Comparison of ENCODE assay signal across 8 cellular contexts in genomic region chr5:116084891-116085715, GRCh38. TPM values are rescaled to one million over a fixed set of nuclear protein-coding genes. Genes with fewer than 3 reads are reported as not detected.
DNase-seq lines count a peak whose midpoint lies in the region; ATAC-seq and TF ChIP-seq lines count a peak whose summit lies in the region.

COMMD10 (plus strand) TSS chr5:116085025.

- peak within 1 kb of the TSS; percentile 54; the same call in 1 of the 2 replicates for H3K18ac ChIP-seq in IMR-90 (ENCODE audit: low read depth, low read length)

- H2AK9ac ChIP-seq in IMR-90 (replicated peaks; ENCODE audit: low read depth, low read length, poor library complexity), result peak within 1 kb of the TSS; percentile 63

- CTCF ChIA-PET in IMR-90 (lab: Yijun Ruan, JAX), result interaction anchor here (0.7 kb wide), 1 partner anchor 17 kb away, joined by 3 read pairs; no protein-coding TSS in a partner anchor

- H4K20me1 ChIP-seq in IMR-90 (ENCODE audit: insufficient read depth, low read length), result no peaks in the 10 kb centered on the region

- dilution Hi-C loops in IMR-90 (cut with HindIII; ENCODE audit: low sequenced_read_pairs, unreplicated experiment), result no loop called here

- peak within 1 kb of the TSS; percentile 82 for H3K4me2 ChIP-seq in IMR-90 (ENCODE audit: low read depth, low read length)

- POLR2A ChIA-PET in IMR-90 (lab: Charles Lee; ENCODE audit: unreplicated experiment), result no interaction called here

- 1% methylated on average over 33 of the region's 64 CpGs; no CpG with 5 or more reads in 1 of the 2 experiments for WGBS in IMR-90 (ENCODE audit: extremely low coverage in 2 of 2, insufficient read length in 1 of 2), 2 experiments
- 0% methylated on average over 8 to 30 of the region's 64 CpGs for WGBS in esophagus squamous epithelium, 2 donors

- H2AK5ac ChIP-seq in IMR-90 (ENCODE audit: low read depth, low read length), result peak within 1 kb of the TSS; percentile 46

- H3K9ac ChIP-seq in IMR-90 (ENCODE audit: low read depth, low read length), result peak within 1 kb of the TSS; percentile 70

- BruUV-seq in IMR-90 (replicated peaks; lab: Mats Ljungman, UMichigan), result no TSS peak

- peak within 1 kb of the TSS; percentile 72 for H2BK120ac ChIP-seq in IMR-90 (ENCODE audit: low read depth, low read length)

- H3K23ac ChIP-seq in IMR-90 (ENCODE audit: low read depth, low read length), result peak within 1 kb of the TSS; percentile 73; the same call in 1 of the 2 replicates

- H3K9me1 ChIP-seq in IMR-90 (ENCODE audit: insufficient read depth, low read length), result peaks cover 5% of the 10 kb centered on the region; the same call in 1 of the 2 replicates

- peak within 1 kb of the TSS; percentile 83 for H2BK5ac ChIP-seq in IMR-90 (ENCODE audit: low read depth, low read length, poor library complexity, severe bottlenecking)

- ATAC-seq in GM21529 (IDR thresholded peaks at IDR 0.05; ENCODE audit: unreplicated experiment), result peak; percentile 84
- peak; percentile 93 for ATAC-seq in IMR-90 (ENCODE audit: low read depth)

- H3K9me3 ChIP-seq in IMR-90 (ENCODE audit: control insufficient read depth, insufficient read depth, low read length), result no peaks in the 10 kb centered on the region
- H3K9me3 ChIP-seq in Peyer's patch, result no peaks in the 10 kb centered on the region
- no peaks in the 10 kb centered on the region for H3K9me3 ChIP-seq in esophagus squamous epithelium

- H4K5ac ChIP-seq in IMR-90 (ENCODE audit: low read depth, low read length), result peak within 1 kb of the TSS; percentile 67

- H3K27ac ChIP-seq in IMR-90 (ENCODE audit: insufficient read depth, low read length) (peak within 1 kb of the TSS; percentile 64), Peyer's patch (peak within 1 kb of the TSS; percentile 86 to 95 (median 92)), esophagus squamous epithelium (peak within 1 kb of the TSS; percentile 94 to 95 (median 94))

- intact Hi-C loops in IMR-90 (cut with micrococcal nuclease), result no loop called here
- intact Hi-C loops in esophagus squamous epithelium (cut with DNase I), result no loop called here

- no peak for TF ChIP-seq RAD21 in IMR-90 (IDR thresholded peaks at IDR 0.05; ENCODE audit: low read length)

- peak within 1 kb of the TSS; percentile 64 for H3K56ac ChIP-seq in IMR-90 (ENCODE audit: extremely low read depth, insufficient read depth, low read length)

- peak within 1 kb of the TSS; percentile 2; the same call in 1 of the 3 replicates for H2BK15ac ChIP-seq in IMR-90 (ENCODE audit: low read depth, low read length)

- H3K4me3 ChIP-seq in IMR-90 (ENCODE audit: insufficient read depth, low read depth, low read length) (peak within 1 kb of the TSS; percentile 71), Peyer's patch (peak within 1 kb of the TSS; percentile 70 to 100 (median 88)), esophagus squamous epithelium (peak within 1 kb of the TSS; percentile 86 to 98 (median 93))

- H3K79me1 ChIP-seq in IMR-90 (ENCODE audit: low read depth in 1 of 2, low read length in 2 of 2), result peaks cover 14 to 24% of the 10 kb centered on the region in 2 experiments; a peak in 3 of 4 replicates

- H3K36me3 ChIP-seq in IMR-90 (ENCODE audit: control insufficient read depth, insufficient read depth, low read length) (no peaks in the 10 kb centered on the region), Peyer's patch (peaks cover 0 to 5% (median 0%) of the 10 kb centered on the region in 3 donors), esophagus squamous epithelium (peaks cover 0 to 19% (median 0%) of the 10 kb centered on the region in 3 donors)

- H4K91ac ChIP-seq in IMR-90 (ENCODE audit: insufficient read depth, low read depth, low read length), result peak within 1 kb of the TSS; percentile 94

- peak within 1 kb of the TSS; percentile 75 to 98 for H4K8ac ChIP-seq in IMR-90 (ENCODE audit: low read depth in 2 of 2, low read length in 2 of 2)

- DNase-seq in DMS153 treated with DMSO at 0.1 percent for 48 hours (lab: John Stamatoyannopoulos, UW; ENCODE audit: unreplicated experiment), result peak; percentile 25
- peak; percentile 89 for DNase-seq in IMR-90
- DNase-seq in Peyer's patch, result peak; percentile 87 to 92 (median 87)
- peak; percentile 80 to 83 for DNase-seq in activated T-cell treated with anti-CD3 and anti-CD28 coated beads, Interleukin-2, amount 50 U/mL, for 48 hours
- DNase-seq in esophagus squamous epithelium (lab: John Stamatoyannopoulos, UW), result peak; percentile 12
- DNase-seq in myocyte (ENCODE audit: low read depth), result peak; percentile 89
- peak; percentile 79 to 84 for DNase-seq in stimulated activated CD8-positive, alpha-beta memory T cell treated with anti-CD3 and anti-CD28 coated beads, Interleukin-7, amount 100 ng/mL, for 4 hours (ENCODE audit: low read depth in 2 of 2)

- in situ Hi-C loops in IMR-90 (cut with MboI; ENCODE audit: low sequenced_read_pairs), result no loop called here

- H3K4ac ChIP-seq in IMR-90 (ENCODE audit: low read depth, low read length), result peak within 1 kb of the TSS; percentile 96

- H2AFZ ChIP-seq in IMR-90 (replicated peaks; ENCODE audit: low read length, poor library complexity), result peak within 1 kb of the TSS; percentile 96

- H3K27me3 ChIP-seq in IMR-90 (ENCODE audit: control insufficient read depth, insufficient read depth, low read length) (no peaks in the 10 kb centered on the region), Peyer's patch (no peaks in the 10 kb centered on the region), esophagus squamous epithelium (no peaks in the 10 kb centered on the region)

- H3K14ac ChIP-seq in IMR-90 (replicated peaks; ENCODE audit: low read depth, low read length), result peak within 1 kb of the TSS; percentile 97

- TF ChIP-seq POLR2A in IMR-90 (IDR thresholded peaks at IDR 0.05; ENCODE audit: low read depth, low read length) (peak; percentile 84), Peyer's patch (IDR thresholded peaks at IDR 0.05) (peak in 1 of 2 donors; percentile 41), esophagus squamous epithelium (IDR thresholded peaks at IDR 0.05) (peak in 2 of 4 donors; percentile 37 to 48)

- H2BK20ac ChIP-seq in IMR-90 (ENCODE audit: low read depth, low read length), result no peak within 1 kb of the TSS

- H3K4me1 ChIP-seq in IMR-90 (ENCODE audit: control insufficient read depth, insufficient read depth, low read length) (peaks cover 6% of the 10 kb centered on the region; the same call in 1 of the 2 replicates), Peyer's patch (peaks cover 0 to 8% (median 3%) of the 10 kb centered on the region in 4 donors), esophagus squamous epithelium (peaks cover 0 to 21% (median 9%) of the 10 kb centered on the region in 3 donors)

- TF ChIP-seq CTCF in IMR-90 (conservative IDR thresholded peaks at IDR 0.05; ENCODE audit: low read depth, low read length) (no peak), Peyer's patch (IDR thresholded peaks at IDR 0.05) (no peak), esophagus squamous epithelium (IDR thresholded peaks at IDR 0.05) (peak in 1 of 6 experiments; percentile 9)

TF ChIP-seq in IMR-90, 13 proteins besides CTCF, POLR2A, EP300 and RAD21:
- peak; percentile 57; the same call in 1 of the 2 replicates for TF ChIP-seq BHLHE40 (IDR thresholded peaks at IDR 0.05; ENCODE audit: low read depth, low read length)
- no peak for TF ChIP-seq ELK1 (IDR thresholded peaks at IDR 0.05; ENCODE audit: borderline replicate concordance, low read depth, low read length)
- TF ChIP-seq RFX5 (IDR thresholded peaks at IDR 0.05; ENCODE audit: low read depth, low read length), result no peak
- TF ChIP-seq FOS (IDR thresholded peaks at IDR 0.05; ENCODE audit: low read depth, low read length), result 0 out of 2 replicates have a peak, but pooled peaks have one; percentile 1
- peak; percentile 90; the same call in 1 of the 2 replicates for TF ChIP-seq MXI1 (IDR thresholded peaks at IDR 0.05; ENCODE audit: borderline replicate concordance, low read depth, low read length)
- no peak; the same call in 1 of the 2 replicates for TF ChIP-seq CHD1 (IDR thresholded peaks at IDR 0.05; ENCODE audit: low read depth, low read length)
- TF ChIP-seq USF2 (IDR thresholded peaks at IDR 0.05; ENCODE audit: low read depth, low read length), result peak; percentile 78
- TF ChIP-seq CEBPB (IDR thresholded peaks at IDR 0.05; ENCODE audit: low read depth, low read length), result no peak

RNA-seq across cellular contexts. Expression of gene COMMD10, which starts in this region (rescaled TPM):
- total RNA-seq in IMR-90 (2012; rRNA removed), result 20.4 and 35.8 TPM in 2 replicates
- 9.5 and 12.8 TPM in 2 replicates for polyA plus RNA-seq in IMR-90 (2012; rRNA removed)
- 1.8 and 2.3 TPM in 2 replicates for polyA plus RNA-seq in IMR-90 (2012; cell fraction: cytosol; rRNA removed)
- 0.90 and 6.6 TPM in 2 replicates for polyA plus RNA-seq in IMR-90 (2012; cell fraction: nucleus; rRNA removed; ENCODE audit: low replicate concordance)
- total RNA-seq in Peyer's patch, result 100 to 1,000 TPM in 1 of 4 donors, 10 to 100 TPM in 3; 14.2 to 113 (median 32.3) TPM
- 10 to 100 TPM; 14.1 to 29.0 (median 18.7) TPM for total RNA-seq in esophagus squamous epithelium
- total RNA-seq in myocyte, result 44.2 and 46.5 TPM in 2 replicates
- 14.0 TPM for polyA plus RNA-seq in myocyte (2012)

Comparison
In these comparisons a context has a peak if more than half of its experiments do, and no peak if none do; other contexts are left out.
1. Peak in every context shown above with its lines: DNase-seq, ATAC-seq, H3K4me3 ChIP-seq and H3K27ac ChIP-seq.
2. DNase-seq: peak in every context shown above with its lines; median percentile 89 in IMR-90; 89 in myocyte; 87 in Peyer's patch; 82 in activated T-cell treated with anti-CD3 and anti-CD28 coated beads, Interleukin-2, amount 50 U/mL, for 48 hours; 82 in stimulated activated CD8-positive, alpha-beta memory T cell treated with anti-CD3 and anti-CD28 coated beads, Interleukin-7, amount 100 ng/mL, for 4 hours; 25 in DMS153 treated with DMSO at 0.1 percent for 48 hours; 12 in esophagus squamous epithelium.